ENCODE assay signal across 8 cellular contexts in genomic region chr5:121949885-121950284, GRCh38. TPM values are rescaled to one million over a fixed set of nuclear protein-coding genes. Genes with fewer than 3 reads are reported as not detected.
DNase-seq lines count a peak whose midpoint lies in the region; ATAC-seq and TF ChIP-seq lines count a peak whose summit lies in the region.

No MANE protein-coding gene starts in this region.

- no peaks in the 10 kb centered on the region for H3K36me3 Mint-ChIP-seq in stimulated activated effector memory CD8-positive, alpha-beta T cell treated with anti-CD3 and anti-CD28 coated beads, Interleukin-12 subunit alpha, Interleukin-12 subunit beta, amount 100 ng/mL, for 72 hours

- no peak overlapping the region for H3K27ac Mint-ChIP-seq in stimulated activated effector memory CD8-positive, alpha-beta T cell treated with anti-CD3 and anti-CD28 coated beads, Interleukin-12 subunit alpha, Interleukin-12 subunit beta, amount 100 ng/mL, for 72 hours

- ATAC-seq in GM19455 (IDR thresholded peaks at IDR 0.05; ENCODE audit: unreplicated experiment) = peak; percentile 75
- ATAC-seq in omental fat pad (ENCODE audit: low FRiP score) = no peak
- ATAC-seq in stimulated activated effector memory CD8-positive, alpha-beta T cell treated with anti-CD3 and anti-CD28 coated beads, Interleukin-12 subunit alpha, Interleukin-12 subunit beta, amount 100 ng/mL, for 72 hours = no peak

- TF ChIP-seq CTCF in omental fat pad (IDR thresholded peaks at IDR 0.05) = no peak

- no peak overlapping the region for H3K4me3 Mint-ChIP-seq in stimulated activated effector memory CD8-positive, alpha-beta T cell treated with anti-CD3 and anti-CD28 coated beads, Interleukin-12 subunit alpha, Interleukin-12 subunit beta, amount 100 ng/mL, for 72 hours

- DNase-seq in EL (peak; percentile 49), LoVo (ENCODE audit: low spot score) (peak; percentile 68), SK-N-DZ (ENCODE audit: low spot score) (peak; percentile 53), fibroblast of peridontal ligament (ENCODE audit: extremely low read depth) (peak; percentile 81), putamen (ENCODE audit: low spot score) (peak; percentile 31), omental fat pad (ENCODE audit: low spot score) (no peak)
- no peak for DNase-seq in stimulated activated effector memory CD8-positive, alpha-beta T cell treated with anti-CD3 and anti-CD28 coated beads, Interleukin-12 subunit alpha, Interleukin-12 subunit beta, amount 100 ng/mL, for 72 hours (ENCODE audit: low spot score in 2 of 2)

- H3K4me1 Mint-ChIP-seq in stimulated activated effector memory CD8-positive, alpha-beta T cell treated with anti-CD3 and anti-CD28 coated beads, Interleukin-12 subunit alpha, Interleukin-12 subunit beta, amount 100 ng/mL, for 72 hours = no peaks in the 10 kb centered on the region

- no peaks in the 10 kb centered on the region for H3K9me3 Mint-ChIP-seq in stimulated activated effector memory CD8-positive, alpha-beta T cell treated with anti-CD3 and anti-CD28 coated beads, Interleukin-12 subunit alpha, Interleukin-12 subunit beta, amount 100 ng/mL, for 72 hours

RNA-seq across cellular contexts. Expression of gene SRFBP1, which starts 11.9 kb away (rescaled TPM):
- 10.0 and 11.7 TPM in 2 replicates for polyA plus RNA-seq in SK-N-DZ (2014; cell fraction: cytosol; rRNA removed)
- 7.3 and 11.2 TPM in 2 replicates for polyA plus RNA-seq in SK-N-DZ (2014; cell fraction: nucleus; rRNA removed)
- total RNA-seq in omental fat pad = 10 to 100 TPM in 3 of 4 donors, 1 to 10 TPM in 1; 9.8 to 39.8 (median 12.5) TPM

Comparison
In these comparisons a context has a peak if more than half of its experiments do, and no peak if none do; other contexts are left out.
1. DNase-seq: peak in EL (single experiment), LoVo (single experiment), SK-N-DZ (single experiment), fibroblast of peridontal ligament (single experiment) and putamen (single experiment); none in omental fat pad (single experiment) and stimulated activated effector memory CD8-positive, alpha-beta T cell treated with anti-CD3 and anti-CD28 coated beads, Interleukin-12 subunit alpha, Interleukin-12 subunit beta, amount 100 ng/mL, for 72 hours (0 of 2).